In the genomic region with DNA sequence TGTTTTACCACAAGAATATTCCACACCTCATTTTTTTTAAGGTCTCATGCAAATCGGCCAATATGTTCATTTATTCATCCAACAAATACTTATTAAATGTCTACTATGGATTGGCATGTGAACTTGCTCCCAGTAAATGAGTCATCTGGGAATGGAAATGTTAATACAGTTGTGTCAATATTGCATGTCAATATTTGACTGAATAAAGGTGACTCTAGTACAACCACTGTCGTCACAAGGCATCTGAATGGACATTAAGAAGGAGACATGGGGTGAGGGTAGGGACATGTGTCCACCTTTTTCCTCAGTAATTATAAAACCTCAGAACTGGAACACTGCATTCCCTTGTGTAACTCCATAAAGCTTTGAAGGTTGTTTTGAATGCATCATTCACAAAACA, we compare ENCODE assay signal across 20 cellular contexts.
A peak's percentile ranks its signal among the peaks of the same experiment; 100 is the strongest.
DNase-seq lines count a peak whose midpoint lies in the region; FAIRE-seq and TF ChIP-seq lines count a peak whose summit lies in the region.
"Had no signal": no experiment of that assay in that cellular context is flagged by ENCODE, and none has a peak within 500 bp of the region (broad histone marks: within the 10 kb centered on the region; RNA-seq: fewer than 3 reads in every experiment).

No MANE protein-coding gene starts in this region.

- H3K36me3 Mint-ChIP-seq in immature natural killer cell = peaks cover 0 to 3% (median 0%) of the 10 kb centered on the region in 3 donors

- CTCF ChIA-PET in A673 (lab: Charles Lee) = no interaction called here

- H3K4me1 ChIP-seq in A673 (ENCODE audit: insufficient read depth, low read length, poor library complexity, severe bottlenecking) = no peaks in the 10 kb centered on the region
- no peaks in the 10 kb centered on the region for H3K4me1 ChIP-seq in kidney (ENCODE audit: control insufficient read depth in 1 of 2, insufficient read depth in 1 of 2, low read depth in 1 of 2, low read length in 2 of 2)

- peaks cover 0 to 35% (median 8%) of the 10 kb centered on the region in 6 donors for H3K9me3 Mint-ChIP-seq in immature natural killer cell

- no peak overlapping the region for H3K27ac Mint-ChIP-seq in immature natural killer cell
- H3K27ac Mint-ChIP-seq: HFFc6 had no signal

- DNase-seq in SIG-M5 treated with dmso at 0.1 percent for 504 hours (lab: John Stamatoyannopoulos, UW; ENCODE audit: unreplicated experiment) = peak; percentile 51
- no peak for DNase-seq in SIG-M5 (lab: John Stamatoyannopoulos, UW)
- peak; percentile 65 for DNase-seq in NCI-H748 (lab: John Stamatoyannopoulos, UW; ENCODE audit: unreplicated experiment)
- peak; percentile 1 for DNase-seq in epithelial cell of esophagus (ENCODE audit: low read depth)
- DNase-seq in A673 (ENCODE audit: low spot score) = no peak
- no peak for DNase-seq in kidney
- no peak for DNase-seq in Kasumi-1 (lab: John Stamatoyannopoulos, UW)
- no peak for DNase-seq in immature natural killer cell
- DNase-seq: AML-193, HFFc6, MM.1S, NCI-H1105, NCI-H187 treated with DMSO at 0.1 percent for 48 hours, NCI-H2171 treated with DMSO at 0.1 percent for 48 hours, NCI-H524 treated with DMSO at 0.1 percent for 48 hours, Right ventricle myocardium superior, SW 1271 had no signal

- no peak overlapping the region for H3K4me3 Mint-ChIP-seq in immature natural killer cell
- H3K4me3 Mint-ChIP-seq: HFFc6 had no signal

- POLR2A ChIA-PET in A673 (lab: Charles Lee; ENCODE audit: low non-redundant PET) = no interaction called here

- no peaks in the 10 kb centered on the region for H3K36me3 ChIP-seq in A673 (ENCODE audit: insufficient read depth, low read length, poor library complexity, severe bottlenecking)
- no peaks in the 10 kb centered on the region for H3K36me3 ChIP-seq in kidney (ENCODE audit: control insufficient read depth in 1 of 2, insufficient read depth in 2 of 2, low read length in 2 of 2)

- H3K27me3 Mint-ChIP-seq in immature natural killer cell (ENCODE audit: low read depth in 3 of 3) = peaks cover 0 to 2% (median 0%) of the 10 kb centered on the region in 3 donors

- no peaks in the 10 kb centered on the region for H3K4me1 Mint-ChIP-seq in immature natural killer cell

- intact Hi-C loops in A673 (cut with micrococcal nuclease; ENCODE audit: unreplicated experiment) = no loop called here
- intact Hi-C loops in kidney (cut with DNase I) = no loop called here

- H3K9me3 ChIP-seq in A673 (ENCODE audit: low read depth, low read length, poor library complexity, severe bottlenecking) = no peaks in the 10 kb centered on the region
- H3K9me3 ChIP-seq in kidney (ENCODE audit: control insufficient read depth in 1 of 2, low read length in 2 of 2) = no peaks in the 10 kb centered on the region

- no peak overlapping the region for H3K27ac ChIP-seq in A673 (ENCODE audit: low read depth, low read length, poor library complexity, severe bottlenecking)
- no peak overlapping the region for H3K27ac ChIP-seq in kidney (ENCODE audit: low read depth in 2 of 2, low read length in 2 of 2)
- H3K27ac ChIP-seq: HL-60, KMS-11 had no signal

- no peak for FAIRE-seq in kidney (lab: Jason Lieb, UNC)
- FAIRE-seq: H1 had no signal

- H3K27me3 ChIP-seq in A673 (replicated peaks; ENCODE audit: insufficient read depth, low read depth, low read length, poor library complexity) = peaks cover 33% of the 10 kb centered on the region

- no TSS peak for BruUV-seq in A673 (replicated peaks; lab: Mats Ljungman, UMichigan)

- H3K9ac ChIP-seq in kidney (ENCODE audit: low read length in 2 of 2) = no peak overlapping the region
- H3K9ac ChIP-seq: KMS-11 had no signal

- H3K4me3 ChIP-seq in epithelial cell of esophagus (ENCODE audit: low read length) (no peak overlapping the region), A673 (ENCODE audit: low read depth, low read length, poor library complexity, severe bottlenecking) (no peak overlapping the region), kidney (ENCODE audit: low read length in 2 of 2) (no peak overlapping the region)

- no peak for TF ChIP-seq CTCF in epithelial cell of esophagus (IDR thresholded peaks at IDR 0.05; ENCODE audit: insufficient read depth, low read depth, low read length, missing control alignments)
- no peak for TF ChIP-seq CTCF in A673 (conservative IDR thresholded peaks at IDR 0.05; ENCODE audit: low read depth, low read length)
- TF ChIP-seq CTCF in kidney (IDR thresholded peaks at IDR 0.05; ENCODE audit: borderline replicate concordance, extremely low read depth, insufficient read depth) = no peak

Comparison
In these comparisons a context has a peak if more than half of its experiments do, and no peak if none do; other contexts are left out.
1. DNase-seq: peak in SIG-M5 treated with dmso at 0.1 percent for 504 hours (single experiment), NCI-H748 (single experiment) and epithelial cell of esophagus (single experiment); none in SIG-M5 (single experiment), A673 (single experiment), kidney (single experiment), Kasumi-1 (0 of 2) and immature natural killer cell (0 of 3).